28 cellular contexts compared by ENCODE assay signal in the genomic region with DNA sequence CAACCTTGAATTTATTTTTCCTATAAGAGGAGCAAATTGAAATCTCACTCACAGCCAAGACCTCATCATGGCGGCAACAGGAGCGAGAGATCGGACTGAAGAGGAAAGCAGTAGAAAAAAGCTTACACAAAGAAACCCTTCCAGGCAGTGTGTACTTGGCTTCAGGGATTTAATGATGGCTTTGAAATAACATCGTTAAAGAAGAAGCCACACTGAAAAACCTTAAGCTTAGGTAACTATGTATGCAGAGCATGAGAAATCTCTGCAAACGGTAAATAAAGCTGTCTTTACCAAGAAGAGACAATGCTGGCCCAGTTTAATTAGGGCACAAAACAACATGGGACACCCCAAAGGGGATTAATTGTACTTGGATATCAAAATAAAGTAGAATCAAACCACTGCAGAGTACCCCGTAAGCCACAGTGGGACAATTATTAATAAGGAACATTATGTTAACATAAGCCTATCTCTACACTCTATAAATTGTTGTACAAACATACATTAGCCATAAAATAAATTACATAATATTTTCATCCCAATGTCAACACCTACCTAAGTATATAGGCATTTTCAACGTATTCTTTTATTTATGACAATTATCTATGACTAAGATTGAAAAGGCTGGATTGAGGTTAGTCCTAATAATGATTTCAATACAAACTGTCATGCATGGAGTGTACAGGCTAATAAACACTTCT.
"Had no signal": no experiment of that assay in that cellular context is flagged by ENCODE, and none has a peak within 500 bp of the region (broad histone marks: within the 10 kb centered on the region; RNA-seq: fewer than 3 reads in every experiment).

No MANE protein-coding gene starts in this region.

- H3K27ac Mint-ChIP-seq: activated CD8-positive, alpha-beta T cell treated with anti-CD3 and anti-CD28 coated beads for 36 hours; activated naive CD8-positive, alpha-beta T cell; activated T-helper 17 cell treated with anti-CD3 and anti-CD28 coated beads, Interleukin-2, amount 50 U/mL, for 72 hours; effector memory CD8-positive, alpha-beta T cell; WTC11 had no signal

- H3K36me3 ChIP-seq: brain microvascular endothelial cell, esophagus muscularis mucosa, gastrocnemius medialis, heart left ventricle had no signal

- H3K27ac ChIP-seq: brain microvascular endothelial cell, coronary artery, esophagus muscularis mucosa, foreskin keratinocyte, gastrocnemius medialis, heart left ventricle had no signal

- H3K4me3 ChIP-seq: coronary artery, esophagus muscularis mucosa, gastrocnemius medialis, heart left ventricle had no signal

- H3K4me1 Mint-ChIP-seq: activated T-helper 17 cell treated with anti-CD3 and anti-CD28 coated beads, Interleukin-2, amount 50 U/mL, for 72 hours; central memory CD8-positive, alpha-beta T cell had no signal

- H3K4me1 ChIP-seq: esophagus muscularis mucosa, foreskin keratinocyte, gastrocnemius medialis, heart left ventricle had no signal

- H3K4me3 Mint-ChIP-seq: activated CD8-positive, alpha-beta T cell treated with anti-CD3 and anti-CD28 coated beads for 36 hours; activated naive CD8-positive, alpha-beta T cell; activated T-cell treated with anti-CD3 and anti-CD28 coated beads, Interleukin-2, amount 50 U/mL, for 4 hours; activated T-helper 17 cell treated with anti-CD3 and anti-CD28 coated beads, Interleukin-2, amount 50 U/mL, for 72 hours; central memory CD8-positive, alpha-beta T cell; effector memory CD8-positive, alpha-beta T cell; WTC11 had no signal

- DNase-seq: activated CD4-positive, alpha-beta T cell treated with anti-CD3 and anti-CD28 coated beads for 48 hours; activated CD4-positive, alpha-beta T cell treated with anti-CD3 and anti-CD28 coated beads, Interleukin-2, amount 50 U/mL, for 1 hour; activated CD4-positive, alpha-beta T cell treated with anti-CD3 and anti-CD28 coated beads, Interleukin-2, amount 50 U/mL, for 48 hours; activated CD8-positive, alpha-beta memory T cell treated with anti-CD3 and anti-CD28 coated beads for 24 hours; activated CD8-positive, alpha-beta T cell treated with anti-CD3 and anti-CD28 coated beads for 36 hours; activated effector memory CD4-positive, alpha-beta T cell treated with Interleukin-2 at 50 U/mL for 16 hours; activated gamma-delta T cell treated with Interleukin-2 at 50 U/mL for 16 hours; activated naive CD4-positive, alpha-beta T cell treated with anti-CD3 and anti-CD28 coated beads, Interleukin-2, amount 50 U/mL, for 16 hours; activated naive CD4-positive, alpha-beta T cell treated with Interleukin-2 at 50 U/mL for 16 hours; activated T-cell treated with anti-CD3 and anti-CD28 coated beads, Interleukin-2, amount 50 U/mL, for 4 hours; amniotic stem cell; anterior cingulate cortex; brain microvascular endothelial cell; dermis blood vessel endothelial cell; effector CD4-positive, alpha-beta T cell; effector memory CD8-positive, alpha-beta T cell; erythroblast; foreskin keratinocyte; gastrocnemius medialis; glutamatergic neuron; heart left ventricle; T-helper 2 cell had no signal

- ATAC-seq: activated CD8-positive, alpha-beta T cell treated with anti-CD3 and anti-CD28 coated beads for 36 hours; activated T-cell treated with anti-CD3 and anti-CD28 coated beads, Interleukin-2, amount 50 U/mL, for 4 hours; activated T-helper 17 cell treated with anti-CD3 and anti-CD28 coated beads, Interleukin-2, amount 50 U/mL, for 72 hours; effector memory CD8-positive, alpha-beta T cell; foreskin keratinocyte; gastrocnemius medialis; heart left ventricle; WTC11 had no signal

- H3K9me3 Mint-ChIP-seq: WTC11 had no signal

- H3K9me3 ChIP-seq: esophagus muscularis mucosa, gastrocnemius medialis, heart left ventricle had no signal

- H3K27me3 ChIP-seq: brain microvascular endothelial cell, esophagus muscularis mucosa, foreskin keratinocyte, gastrocnemius medialis, heart left ventricle had no signal

- H3K36me3 Mint-ChIP-seq: activated naive CD8-positive, alpha-beta T cell; WTC11 had no signal
